In genomic region chr4:8605289-8605688, GRCh38 we compare ENCODE assay signal across 30 cellular contexts. TPM values are rescaled to one million over a fixed set of nuclear protein-coding genes. Genes with fewer than 3 reads are reported as not detected.
"Had no signal": no experiment of that assay in that cellular context is flagged by ENCODE, and none has a peak within 500 bp of the region (broad histone marks: within the 10 kb centered on the region; RNA-seq: fewer than 3 reads in every experiment).

No MANE protein-coding gene starts in this region.

- H3K27me3 ChIP-seq: neural progenitor cell, ovary, right lobe of liver, testis, upper lobe of right lung, uterus had no signal

- FAIRE-seq: small intestine had no signal

- H3K4me2 ChIP-seq: neural progenitor cell had no signal

- H3K27me3 Mint-ChIP-seq: stimulated activated naive CD8-positive, alpha-beta T cell treated with anti-CD3 and anti-CD28 coated beads, Interleukin-15, Interleukin-2, amounts not matched to agents 100 ng/mL and 50 ng/mL, for 24 hours had no signal

- DNase-seq: natural killer cell; occipital lobe; ovary; psoas muscle; right lobe of liver; sigmoid colon; small intestine; stimulated activated CD4-positive, alpha-beta T cell treated with anti-CD3 and anti-CD28 coated beads, Interleukin-15, amount 100 ng/mL, for 24 hours; stimulated activated CD4-positive, alpha-beta T cell treated with anti-CD3 and anti-CD28 coated beads, Interleukin-2, amount 100 ng/mL, for 24 hours; stimulated activated CD4-positive, alpha-beta T cell treated with anti-CD3 and anti-CD28 coated beads, Interleukin-2, amount 100 ng/mL, for 48 hours; stimulated activated CD4-positive, alpha-beta T cell treated with anti-CD3 and anti-CD28 coated beads, Interleukin-4, amount 100 ng/mL, for 24 hours; stimulated activated naive B cell treated with anti-CD40 and anti-IgM and Interleukin-4, amounts not matched to agents 10 μg/mL and 1 μg/mL and 100 μg/mL, for 72 hours; stimulated activated naive CD4-positive, alpha-beta T cell treated with Interleukin-2 at 50 U/mL for 16 hours; substantia nigra; testis; tibial artery; transverse colon; upper lobe of right lung; uterus had no signal

- H3K4me1 ChIP-seq: neural progenitor cell, parathyroid adenoma, psoas muscle, right lobe of liver, upper lobe of right lung, uterus had no signal

- H2AFZ ChIP-seq: neural progenitor cell, parathyroid adenoma had no signal

- H3K9me3 Mint-ChIP-seq: natural killer cell; nephron; neural progenitor cell; stimulated activated effector memory CD8-positive, alpha-beta T cell treated with anti-CD3 and anti-CD28 coated beads, Interleukin-12 subunit alpha, Interleukin-12 subunit beta, amount 100 ng/mL, for 72 hours; stimulated activated naive B cell treated with anti-CD40 and anti-IgM and Interleukin-4, amounts not matched to agents 10 μg/mL and 1 μg/mL and 100 μg/mL, for 72 hours; stimulated activated naive CD8-positive, alpha-beta T cell treated with anti-CD3 and anti-CD28 coated beads, Interleukin-15, Interleukin-2, amounts not matched to agents 100 ng/mL and 50 ng/mL, for 24 hours; type B pancreatic cell had no signal

- ATAC-seq: natural killer cell; psoas muscle; right cardiac atrium; right lobe of liver; stimulated activated effector memory CD8-positive, alpha-beta T cell treated with anti-CD3 and anti-CD28 coated beads, Interleukin-12 subunit alpha, Interleukin-12 subunit beta, amount 100 ng/mL, for 72 hours; stimulated activated naive B cell treated with anti-CD40 and anti-IgM and Interleukin-4, amounts not matched to agents 10 μg/mL and 1 μg/mL and 100 μg/mL, for 72 hours; upper lobe of right lung had no signal

- H3K4me1 Mint-ChIP-seq: natural killer cell; nephron; neural progenitor cell; stimulated activated effector memory CD8-positive, alpha-beta T cell treated with anti-CD3 and anti-CD28 coated beads, Interleukin-12 subunit alpha, Interleukin-12 subunit beta, amount 100 ng/mL, for 72 hours had no signal

- H3K36me3 ChIP-seq: neural progenitor cell, ovary, right lobe of liver, sigmoid colon, suprapubic skin, tibial artery, transverse colon, upper lobe of right lung, uterus had no signal

- H3K27ac ChIP-seq: neural progenitor cell, ovary, parathyroid adenoma, psoas muscle, right lobe of liver, sigmoid colon, suprapubic skin, testis, tibial artery, transverse colon, upper lobe of right lung, uterus had no signal

- H3K27ac Mint-ChIP-seq: natural killer cell; nephron; neural progenitor cell; progenitor cell of endocrine pancreas; stimulated activated effector memory CD8-positive, alpha-beta T cell treated with anti-CD3 and anti-CD28 coated beads, Interleukin-12 subunit alpha, Interleukin-12 subunit beta, amount 100 ng/mL, for 72 hours; stimulated activated naive B cell treated with anti-CD40 and anti-IgM and Interleukin-4, amounts not matched to agents 10 μg/mL and 1 μg/mL and 100 μg/mL, for 72 hours; stimulated activated naive CD8-positive, alpha-beta T cell treated with anti-CD3 and anti-CD28 coated beads, Interleukin-15, Interleukin-2, amounts not matched to agents 100 ng/mL and 50 ng/mL, for 24 hours; type B pancreatic cell had no signal

- H3K4me3 ChIP-seq: neural progenitor cell, ovary, psoas muscle, right lobe of liver, sigmoid colon, suprapubic skin, testis, tibial artery, transverse colon, upper lobe of right lung, uterus had no signal

- H3K4me3 Mint-ChIP-seq: natural killer cell; nephron; stimulated activated effector memory CD8-positive, alpha-beta T cell treated with anti-CD3 and anti-CD28 coated beads, Interleukin-12 subunit alpha, Interleukin-12 subunit beta, amount 100 ng/mL, for 72 hours; stimulated activated naive B cell treated with anti-CD40 and anti-IgM and Interleukin-4, amounts not matched to agents 10 μg/mL and 1 μg/mL and 100 μg/mL, for 72 hours; stimulated activated naive CD8-positive, alpha-beta T cell treated with anti-CD3 and anti-CD28 coated beads, Interleukin-15, Interleukin-2, amounts not matched to agents 100 ng/mL and 50 ng/mL, for 24 hours; type B pancreatic cell had no signal

- H3K9me3 ChIP-seq: ovary, psoas muscle, right lobe of liver, sigmoid colon, suprapubic skin, testis, tibial artery, transverse colon, upper lobe of right lung, uterus had no signal

- H3K9ac ChIP-seq: neural progenitor cell, parathyroid adenoma had no signal

RNA-seq across cellular contexts. Expression of gene CPZ, which starts 12.7 kb away (rescaled TPM):
- total RNA-seq: natural killer cell, psoas muscle had no signal
- polyA plus RNA-seq: neural cell had no signal

RNA-seq across cellular contexts. Expression of gene GPR78, which starts 25.1 kb away (rescaled TPM):
- total RNA-seq: natural killer cell, occipital lobe, psoas muscle, renal cortical epithelial cell, right lobe of liver, suprapubic skin had no signal
- polyA plus RNA-seq: neural cell, psoas muscle, small intestine had no signal
